8 cellular contexts compared by ENCODE assay signal in genomic region chr3:49689046-49689886, GRCh38. TPM values are rescaled to one million over a fixed set of nuclear protein-coding genes. Genes with fewer than 3 reads are reported as not detected.
DNase-seq lines count a peak whose midpoint lies in the region; ATAC-seq and TF ChIP-seq lines count a peak whose summit lies in the region.

Gene MST1 (minus strand): TSS chr3:49689474. CDS start chr3:49688691, 783 bp downstream.
Gene RNF123 (plus strand): TSS chr3:49689557. CDS start chr3:49691166, 1,609 bp downstream.

- intact Hi-C loops in IMR-90 (cut with micrococcal nuclease): no loop called here
- intact Hi-C loops in esophagus muscularis mucosa (cut with DNase I): no loop called here
- intact Hi-C loops in naive thymus-derived CD4-positive, alpha-beta T cell (cut with micrococcal nuclease): loop anchor here (1.0 to 5.0 kb wide), 5 partner anchors 15 to 240 kb away; partner anchors contain the start of genes APEH (in 2 of the 2), AMIGO3 (in 1 of the 2), GMPPB (in 1 of the 2) and MON1A (in 1 of the 2)

- peaks cover 0 to 5% (median 0%) of the 10 kb centered on the region in 11 donors for H3K9me3 Mint-ChIP-seq in naive thymus-derived CD4-positive, alpha-beta T cell
- no peaks in the 10 kb centered on the region for H3K9me3 Mint-ChIP-seq in stimulated activated naive B cell treated with anti-CD40 and anti-IgM and Interleukin-4, amounts not matched to agents 10 μg/mL and 1 μg/mL and 100 μg/mL, for 72 hours

- peak within 1 kb of the TSS; percentile 80 for H3K4me2 ChIP-seq in IMR-90 (ENCODE audit: low read depth, low read length)

- H4K20me1 ChIP-seq in IMR-90 (ENCODE audit: insufficient read depth, low read length): no peaks in the 10 kb centered on the region

- H3K4me1 ChIP-seq in BE2C: no peaks in the 10 kb centered on the region
- H3K4me1 ChIP-seq in IMR-90 (ENCODE audit: control insufficient read depth, insufficient read depth, low read length): peaks cover 2% of the 10 kb centered on the region; the same call in 1 of the 2 replicates
- H3K4me1 ChIP-seq in esophagus muscularis mucosa: peaks cover 30 to 60% (median 46%) of the 10 kb centered on the region in 4 donors
- H3K4me1 ChIP-seq in naive thymus-derived CD4-positive, alpha-beta T cell (ENCODE audit: control insufficient read depth in 2 of 2, insufficient read depth in 2 of 2, low read length in 2 of 2): peaks cover 6 to 13% of the 10 kb centered on the region in 2 donors

- H3K9ac ChIP-seq in IMR-90 (ENCODE audit: low read depth, low read length): peak within 1 kb of the TSS; percentile 89

- 0 out of 2 replicates have a peak within 1 kb of the TSS, but pooled peaks have one; percentile 22 for H3K18ac ChIP-seq in IMR-90 (ENCODE audit: low read depth, low read length)

- peak within 1 kb of the TSS; percentile 87 to 99 (median 95) for H3K27ac Mint-ChIP-seq in naive thymus-derived CD4-positive, alpha-beta T cell
- H3K27ac Mint-ChIP-seq in stimulated activated naive B cell treated with anti-CD40 and anti-IgM and Interleukin-4, amounts not matched to agents 10 μg/mL and 1 μg/mL and 100 μg/mL, for 72 hours: peak within 1 kb of the TSS; percentile 93

- peaks cover under 1 to 28% of the 10 kb centered on the region in 2 experiments for H3K79me1 ChIP-seq in IMR-90 (ENCODE audit: low read depth in 1 of 2, low read length in 2 of 2)

- H3K9me3 ChIP-seq in BE2C (no peaks in the 10 kb centered on the region), IMR-90 (ENCODE audit: control insufficient read depth, insufficient read depth, low read length) (no peaks in the 10 kb centered on the region), esophagus muscularis mucosa (no peaks in the 10 kb centered on the region)
- H3K9me3 ChIP-seq in naive thymus-derived CD4-positive, alpha-beta T cell (ENCODE audit: control insufficient read depth in 2 of 3, low read length in 3 of 3): no peaks in the 10 kb centered on the region

- DNase-seq in BE2C (peak; percentile 91), IMR-90 (peak; percentile 89), esophagus muscularis mucosa (ENCODE audit: extremely low spot score) (peak; percentile 97)
- DNase-seq in activated CD8-positive, alpha-beta memory T cell treated with anti-CD3 and anti-CD28 coated beads, Interleukin-2, amount 50 U/mL, for 4 hours: peak; percentile 92
- peak; percentile 89 to 96 (median 93) for DNase-seq in naive thymus-derived CD4-positive, alpha-beta T cell
- peak; percentile 90 for DNase-seq in stimulated activated naive B cell treated with anti-CD40 and anti-IgM and Interleukin-4, amounts not matched to agents 10 μg/mL and 1 μg/mL and 100 μg/mL, for 72 hours
- DNase-seq in effector CD8-positive, alpha-beta T cell (lab: John Stamatoyannopoulos, UW): no peak

- peak within 1 kb of the TSS; percentile 96 to 98 for H4K8ac ChIP-seq in IMR-90 (ENCODE audit: low read depth in 2 of 2, low read length in 2 of 2)

- peak within 1 kb of the TSS; percentile 80 for H3K4me3 ChIP-seq in BE2C (ENCODE audit: low read depth, low read length)
- peak within 1 kb of the TSS; percentile 79 for H3K4me3 ChIP-seq in IMR-90 (ENCODE audit: insufficient read depth, low read depth, low read length)
- H3K4me3 ChIP-seq in esophagus muscularis mucosa: peak within 1 kb of the TSS; percentile 80 to 99 (median 90)
- peak within 1 kb of the TSS; percentile 97 for H3K4me3 ChIP-seq in naive thymus-derived CD4-positive, alpha-beta T cell (ENCODE audit: low read length)

- CTCF ChIA-PET in IMR-90 (lab: Yijun Ruan, JAX): no interaction called here
- CTCF ChIA-PET in naive thymus-derived CD4-positive, alpha-beta T cell (lab: Charles Lee): no interaction called here

- POLR2A ChIA-PET in IMR-90 (lab: Charles Lee; ENCODE audit: unreplicated experiment): no interaction called here
- POLR2A ChIA-PET in naive thymus-derived CD4-positive, alpha-beta T cell (lab: Charles Lee): interaction anchor here (0.6 to 1.3 kb wide), 4 partner anchors 11 to 677 kb away, joined by 3 to 5 read pairs (median 4); no protein-coding TSS in a partner anchor

- no peak for TF ChIP-seq POLR2A in IMR-90 (IDR thresholded peaks at IDR 0.05; ENCODE audit: low read depth, low read length)
- peak; percentile 6 for TF ChIP-seq POLR2A in esophagus muscularis mucosa (IDR thresholded peaks at IDR 0.05; ENCODE audit: low read depth)

- peak within 1 kb of the TSS; percentile 68 for H3K14ac ChIP-seq in IMR-90 (replicated peaks; ENCODE audit: low read depth, low read length)

- TF ChIP-seq RAD21 in IMR-90 (IDR thresholded peaks at IDR 0.05; ENCODE audit: low read length): no peak

- peak within 1 kb of the TSS; percentile 94 for H2AK5ac ChIP-seq in IMR-90 (ENCODE audit: low read depth, low read length)

- H2BK20ac ChIP-seq in IMR-90 (ENCODE audit: low read depth, low read length): no peak within 1 kb of the TSS

- no TSS peak for BruUV-seq in IMR-90 (replicated peaks; lab: Mats Ljungman, UMichigan)

- peaks cover 20 to 54% (median 41%) of the 10 kb centered on the region in 7 donors for H3K4me1 Mint-ChIP-seq in naive thymus-derived CD4-positive, alpha-beta T cell
- peaks cover 27 to 59% of the 10 kb centered on the region in 2 donors for H3K4me1 Mint-ChIP-seq in stimulated activated naive B cell treated with anti-CD40 and anti-IgM and Interleukin-4, amounts not matched to agents 10 μg/mL and 1 μg/mL and 100 μg/mL, for 72 hours

- 2% methylated on average over 33 of the region's 63 CpGs; no CpG with 5 or more reads in 1 of the 2 experiments for WGBS in IMR-90 (ENCODE audit: extremely low coverage in 2 of 2, insufficient read length in 1 of 2), 2 experiments
- 39% methylated on average over 2 of the region's 63 CpGs for WGBS in esophagus muscularis mucosa

- H3K27ac ChIP-seq in IMR-90 (ENCODE audit: insufficient read depth, low read length) (peak within 1 kb of the TSS; percentile 84), esophagus muscularis mucosa (replicated peaks in 1 of 4) (peak within 1 kb of the TSS; percentile 77 to 83 (median 82))
- peak within 1 kb of the TSS; percentile 82 for H3K27ac ChIP-seq in naive thymus-derived CD4-positive, alpha-beta T cell (ENCODE audit: low read depth, low read length)

- H3K23ac ChIP-seq in IMR-90 (ENCODE audit: low read depth, low read length): peak within 1 kb of the TSS; percentile 67; the same call in 1 of the 2 replicates

- H3K27me3 ChIP-seq in BE2C (no peaks in the 10 kb centered on the region), IMR-90 (ENCODE audit: control insufficient read depth, insufficient read depth, low read length) (no peaks in the 10 kb centered on the region), esophagus muscularis mucosa (peaks cover 0 to 35% (median 7%) of the 10 kb centered on the region in 4 donors)
- no peaks in the 10 kb centered on the region for H3K27me3 ChIP-seq in naive thymus-derived CD4-positive, alpha-beta T cell (ENCODE audit: control insufficient read depth in 2 of 2, insufficient read depth in 2 of 2, low read length in 2 of 2)

- peak within 1 kb of the TSS; percentile 65 for H2AK9ac ChIP-seq in IMR-90 (replicated peaks; ENCODE audit: low read depth, low read length, poor library complexity)

- no peak within 1 kb of the TSS for H2BK15ac ChIP-seq in IMR-90 (ENCODE audit: low read depth, low read length)

- peak within 1 kb of the TSS; percentile 93 for H2AFZ ChIP-seq in IMR-90 (replicated peaks; ENCODE audit: low read length, poor library complexity)

- dilution Hi-C loops in IMR-90 (cut with HindIII; ENCODE audit: low sequenced_read_pairs, unreplicated experiment): no loop called here

- H3K36me3 ChIP-seq in BE2C: no peaks in the 10 kb centered on the region
- H3K36me3 ChIP-seq in IMR-90 (ENCODE audit: control insufficient read depth, insufficient read depth, low read length): peaks cover 4% of the 10 kb centered on the region
- H3K36me3 ChIP-seq in esophagus muscularis mucosa: peaks cover 0 to 16% (median 4%) of the 10 kb centered on the region in 4 donors
- H3K36me3 ChIP-seq in naive thymus-derived CD4-positive, alpha-beta T cell (ENCODE audit: control insufficient read depth in 2 of 3, insufficient read depth in 3 of 3, low read length in 3 of 3): peaks cover 0 to 7% (median 0%) of the 10 kb centered on the region in 3 experiments

- TF ChIP-seq CTCF in BE2C (IDR thresholded peaks at IDR 0.05; ENCODE audit: low read depth, low read length): peak; percentile 19; the same call in 1 of the 2 replicates
- TF ChIP-seq CTCF in IMR-90 (conservative IDR thresholded peaks at IDR 0.05; ENCODE audit: low read depth, low read length): peak; percentile 43
- peak; percentile 29 to 37 (median 33) for TF ChIP-seq CTCF in esophagus muscularis mucosa (IDR thresholded peaks at IDR 0.05)

- H3K27me3 Mint-ChIP-seq in naive thymus-derived CD4-positive, alpha-beta T cell: peaks cover 0 to 5% (median 0%) of the 10 kb centered on the region in 5 donors
- peaks cover 5% of the 10 kb centered on the region in 2 donors for H3K27me3 Mint-ChIP-seq in stimulated activated naive B cell treated with anti-CD40 and anti-IgM and Interleukin-4, amounts not matched to agents 10 μg/mL and 1 μg/mL and 100 μg/mL, for 72 hours

- H3K4ac ChIP-seq in IMR-90 (ENCODE audit: low read depth, low read length): peak within 1 kb of the TSS; percentile 93

- TF ChIP-seq EP300 in esophagus muscularis mucosa (IDR thresholded peaks at IDR 0.05): no peak

- peak; percentile 43 for ATAC-seq in GM21367 (IDR thresholded peaks at IDR 0.05; ENCODE audit: unreplicated experiment)
- ATAC-seq in IMR-90 (ENCODE audit: low read depth): peak; percentile 83
- ATAC-seq in naive thymus-derived CD4-positive, alpha-beta T cell: peak; percentile 91
- peak; percentile 67 to 80 for ATAC-seq in stimulated activated naive B cell treated with anti-CD40 and anti-IgM and Interleukin-4, amounts not matched to agents 10 μg/mL and 1 μg/mL and 100 μg/mL, for 72 hours (replicated peaks)

- H2BK120ac ChIP-seq in IMR-90 (ENCODE audit: low read depth, low read length): 0 out of 2 replicates have a peak within 1 kb of the TSS, but pooled peaks have one; percentile 20

- peak within 1 kb of the TSS; percentile 84 to 99 (median 96) for H3K4me3 Mint-ChIP-seq in naive thymus-derived CD4-positive, alpha-beta T cell
- H3K4me3 Mint-ChIP-seq in stimulated activated naive B cell treated with anti-CD40 and anti-IgM and Interleukin-4, amounts not matched to agents 10 μg/mL and 1 μg/mL and 100 μg/mL, for 72 hours: peak within 1 kb of the TSS; percentile 98 to 99

- in situ Hi-C loops in IMR-90 (cut with MboI; ENCODE audit: low sequenced_read_pairs): no loop called here

- H3K56ac ChIP-seq in IMR-90 (ENCODE audit: extremely low read depth, insufficient read depth, low read length): peak within 1 kb of the TSS; percentile 55

- peak within 1 kb of the TSS; percentile 69 for H2BK5ac ChIP-seq in IMR-90 (ENCODE audit: low read depth, low read length, poor library complexity, severe bottlenecking)

- no peaks in the 10 kb centered on the region for H3K9me1 ChIP-seq in IMR-90 (ENCODE audit: insufficient read depth, low read length)

- peak within 1 kb of the TSS; percentile 92 for H4K5ac ChIP-seq in IMR-90 (ENCODE audit: low read depth, low read length)

- no peaks in the 10 kb centered on the region for H3K36me3 Mint-ChIP-seq in naive thymus-derived CD4-positive, alpha-beta T cell
- H3K36me3 Mint-ChIP-seq in stimulated activated naive B cell treated with anti-CD40 and anti-IgM and Interleukin-4, amounts not matched to agents 10 μg/mL and 1 μg/mL and 100 μg/mL, for 72 hours: peaks cover 16% of the 10 kb centered on the region in 2 donors

- peak within 1 kb of the TSS; percentile 66 for H4K91ac ChIP-seq in IMR-90 (ENCODE audit: insufficient read depth, low read depth, low read length)

RNA-seq across cellular contexts. Expression of gene MST1, which starts in this region (rescaled TPM):
- polyA plus RNA-seq in BE2C (2012; ENCODE audit: insufficient read depth, insufficient read length, low read depth): 35.2 TPM
- 1.1 and 1.3 TPM in 2 replicates for total RNA-seq in IMR-90 (2012; rRNA removed)
- polyA plus RNA-seq in IMR-90 (2012; rRNA removed): 13.0 and 16.6 TPM in 2 replicates
- polyA plus RNA-seq in IMR-90 (2012; cell fraction: cytosol; rRNA removed): 2.9 and 4.5 TPM in 2 replicates
- 161 and 240 TPM in 2 replicates for polyA plus RNA-seq in IMR-90 (2012; cell fraction: nucleus; rRNA removed; ENCODE audit: low replicate concordance)
- 1 to 10 TPM; 1.7 to 4.7 (median 3.8) TPM for total RNA-seq in esophagus muscularis mucosa
- total RNA-seq in naive thymus-derived CD4-positive, alpha-beta T cell: 10 to 100 TPM in 3 of 5 experiments, 1 to 10 TPM in 2; 7.9 to 12.8 (median 10.0) TPM
- 1 to 10 TPM in 1 of 2 donors, under 1 TPM in 1; 0.90 to 1.0 TPM for polyA plus RNA-seq in naive thymus-derived CD4-positive, alpha-beta T cell

RNA-seq across cellular contexts. Expression of gene RNF123, which starts in this region (rescaled TPM):
- 35.4 TPM for polyA plus RNA-seq in BE2C (2012; ENCODE audit: insufficient read depth, insufficient read length, low read depth)
- total RNA-seq in IMR-90 (2012; rRNA removed) (10.8 and 13.4 TPM in 2 replicates), esophagus muscularis mucosa (10 to 100 TPM; 23.4 to 36.2 (median 31.5) TPM)
- 37.7 and 45.6 TPM in 2 replicates for polyA plus RNA-seq in IMR-90 (2012; rRNA removed)
- 28.6 and 37.8 TPM in 2 replicates for polyA plus RNA-seq in IMR-90 (2012; cell fraction: cytosol; rRNA removed)
- 86.9 and 207 TPM in 2 replicates for polyA plus RNA-seq in IMR-90 (2012; cell fraction: nucleus; rRNA removed; ENCODE audit: low replicate concordance)
- total RNA-seq in naive thymus-derived CD4-positive, alpha-beta T cell: 10 to 100 TPM; 34.5 to 77.2 (median 50.7) TPM
- 10 to 100 TPM in 1 of 2 donors, 1 to 10 TPM in 1; 8.3 to 19.7 TPM for polyA plus RNA-seq in naive thymus-derived CD4-positive, alpha-beta T cell

Comparison
In these comparisons a context has a peak if more than half of its experiments do, and no peak if none do; other contexts are left out.
1. intact Hi-C loops: an anchor here in naive thymus-derived CD4-positive, alpha-beta T cell (1.0 to 5.0 kb wide); none called in IMR-90 and esophagus muscularis mucosa.